In genomic region chr14:95332641-95333040, GRCh38 we compare ENCODE assay signal across 25 cellular contexts.
"Had no signal": no experiment of that assay in that cellular context is flagged by ENCODE, and none has a peak within 500 bp of the region (broad histone marks: within the 10 kb centered on the region; RNA-seq: fewer than 3 reads in every experiment).

No MANE protein-coding gene starts in this region.

- H3K27ac ChIP-seq: brain microvascular endothelial cell, RWPE1, SJSA1 had no signal

- H3K27me3 ChIP-seq: brain microvascular endothelial cell, Peyer's patch, SJSA1 had no signal

- H3K9me3 ChIP-seq: Peyer's patch, SJSA1 had no signal

- ATAC-seq: activated CD8-positive, alpha-beta T cell treated with anti-CD3 and anti-CD28 coated beads, Interleukin-2, amount 10 ng/mL, durations not matched to agents 7 days and 5 days; activated T-cell treated with anti-CD3 and anti-CD28 coated beads, Interleukin-2, amount 50 U/mL, for 72 hours; SK-N-SH treated with all-trans-retinoic acid at 6 μM for 48 hours had no signal

- H3K36me3 Mint-ChIP-seq: activated naive CD4-positive, alpha-beta T cell treated with anti-CD3 and anti-CD28 coated beads, Interleukin-2, amount 10 ng/mL, durations not matched to agents 7 days and 5 days; activated naive CD8-positive, alpha-beta T cell treated with anti-CD3 and anti-CD28 coated beads for 36 hours had no signal

- H3K4me3 Mint-ChIP-seq: activated CD8-positive, alpha-beta T cell treated with anti-CD3 and anti-CD28 coated beads, Interleukin-2, amount 10 ng/mL, durations not matched to agents 7 days and 5 days; activated naive CD4-positive, alpha-beta T cell treated with anti-CD3 and anti-CD28 coated beads, Interleukin-2, amount 10 ng/mL, durations not matched to agents 7 days and 5 days; activated naive CD8-positive, alpha-beta T cell treated with anti-CD3 and anti-CD28 coated beads for 36 hours; activated T-cell treated with anti-CD3 and anti-CD28 coated beads, Interleukin-2, amount 50 U/mL, for 72 hours; T-helper 1 cell treated with Interleukin-12 subunit alpha and Interleukin-12 subunit beta and Interleukin-4 antibody, amounts not matched to agents 30 μg/mL and 1 μg/mL, for 36 hours had no signal

- H3K4me1 ChIP-seq: SJSA1 had no signal

- H3K36me3 ChIP-seq: brain microvascular endothelial cell, Peyer's patch, SJSA1 had no signal

- DNase-seq: activated CD4-positive, alpha-beta T cell treated with anti-CD3 and anti-CD28 coated beads for 48 hours; activated CD4-positive, alpha-beta T cell treated with anti-CD3 and anti-CD28 coated beads, Interleukin-2, amount 50 U/mL, for 4 hours; activated CD4-positive, CD25-positive, alpha-beta regulatory T cell treated with anti-CD3 and anti-CD28 coated beads, Interleukin-2, amount 50 U/mL, for 72 hours; activated CD8-positive, alpha-beta T cell treated with anti-CD3 and anti-CD28 coated beads, Interleukin-2, amount 10 ng/mL, durations not matched to agents 7 days and 5 days; activated gamma-delta T cell treated with Interleukin-2 at 50 U/mL for 16 hours; activated naive CD4-positive, alpha-beta T cell treated with anti-CD3 and anti-CD28 coated beads, Interleukin-2, amount 10 ng/mL, durations not matched to agents 7 days and 5 days; activated naive CD8-positive, alpha-beta T cell treated with anti-CD3 and anti-CD28 coated beads for 36 hours; activated T-cell treated with anti-CD3 and anti-CD28 coated beads, Interleukin-2, amount 50 U/mL, for 72 hours; brain microvascular endothelial cell; IMR-90; Kasumi-1; KBM-7; NCI-H1105 treated with DMSO at 0.1 percent for 48 hours; NCI-H1436 treated with DMSO at 0.1 percent for 48 hours; NCI-H187; NCI-H2081; NCI-H446; NCI-H524; Peyer's patch; Right ventricle myocardium superior had no signal

- H3K4me3 ChIP-seq: Peyer's patch, SJSA1 had no signal

- H3K9me3 Mint-ChIP-seq: activated naive CD4-positive, alpha-beta T cell treated with anti-CD3 and anti-CD28 coated beads, Interleukin-2, amount 10 ng/mL, durations not matched to agents 7 days and 5 days; activated naive CD8-positive, alpha-beta T cell treated with anti-CD3 and anti-CD28 coated beads for 36 hours; activated T-cell treated with anti-CD3 and anti-CD28 coated beads, Interleukin-2, amount 50 U/mL, for 72 hours; activated T-helper 2 cell treated with anti-CD3 and anti-CD28 coated beads, Interferon-gamma antibody, Interleukin-2, Interleukin-4, amounts not matched to agents 10 μg/mL and 5 μg/mL and 100 μg/mL, durations not matched to agents 14 hours and 24 hours and 36 hours; T-helper 1 cell treated with Interleukin-12 subunit alpha and Interleukin-12 subunit beta and Interleukin-4 antibody, amounts not matched to agents 30 μg/mL and 1 μg/mL, for 36 hours had no signal

- H3K4me1 Mint-ChIP-seq: activated naive CD4-positive, alpha-beta T cell treated with anti-CD3 and anti-CD28 coated beads, Interleukin-2, amount 10 ng/mL, durations not matched to agents 7 days and 5 days; activated naive CD8-positive, alpha-beta T cell treated with anti-CD3 and anti-CD28 coated beads for 36 hours had no signal

- H3K27ac Mint-ChIP-seq: activated CD8-positive, alpha-beta T cell treated with anti-CD3 and anti-CD28 coated beads, Interleukin-2, amount 10 ng/mL, durations not matched to agents 7 days and 5 days; activated naive CD4-positive, alpha-beta T cell treated with anti-CD3 and anti-CD28 coated beads, Interleukin-2, amount 10 ng/mL, durations not matched to agents 7 days and 5 days; activated naive CD8-positive, alpha-beta T cell treated with anti-CD3 and anti-CD28 coated beads for 36 hours; activated T-cell treated with anti-CD3 and anti-CD28 coated beads, Interleukin-2, amount 50 U/mL, for 72 hours; activated T-helper 2 cell treated with anti-CD3 and anti-CD28 coated beads, Interferon-gamma antibody, Interleukin-2, Interleukin-4, amounts not matched to agents 10 μg/mL and 5 μg/mL and 100 μg/mL, durations not matched to agents 14 hours and 24 hours and 36 hours; T-helper 1 cell treated with Interleukin-12 subunit alpha and Interleukin-12 subunit beta and Interleukin-4 antibody, amounts not matched to agents 30 μg/mL and 1 μg/mL, for 36 hours had no signal
